ENCODE assay signal across 16 cellular contexts in genomic region chr2:73043978-73044832, GRCh38. TPM values are rescaled to one million over a fixed set of nuclear protein-coding genes. Genes with fewer than 3 reads are reported as not detected.
DNase-seq lines count a peak whose midpoint lies in the region; ATAC-seq and TF ChIP-seq lines count a peak whose summit lies in the region.
"Had no signal": no experiment of that assay in that cellular context is flagged by ENCODE, and none has a peak within 500 bp of the region (broad histone marks: within the 10 kb centered on the region; RNA-seq: fewer than 3 reads in every experiment).

No MANE protein-coding gene starts in this region.

- TF ChIP-seq CTCF in cardiac muscle cell (IDR thresholded peaks at IDR 0.05; ENCODE audit: low read depth, low read length) (no peak), right atrium auricular region (IDR thresholded peaks at IDR 0.05) (no peak), liver (IDR thresholded peaks at IDR 0.05; ENCODE audit: low read depth, low read length, missing input control) (no peak)

- no peak overlapping the region for H3K9ac ChIP-seq in liver (ENCODE audit: low read depth in 1 of 2, low read length in 2 of 2)

- TF ChIP-seq RAD21 in liver (IDR thresholded peaks at IDR 0.05) = peak in 1 of 2 donors; percentile 4

- H3K27me3 ChIP-seq in cardiac muscle cell (no peaks in the 10 kb centered on the region), right atrium auricular region (no peaks in the 10 kb centered on the region), liver (ENCODE audit: control insufficient read depth in 4 of 4, insufficient read depth in 4 of 4, low read length in 3 of 4) (no peaks in the 10 kb centered on the region)
- H3K27me3 ChIP-seq: gastroesophageal sphincter, SJSA1 had no signal

- no peak for ATAC-seq in HG03139 (IDR thresholded peaks at IDR 0.05; ENCODE audit: unreplicated experiment)
- no peak for ATAC-seq in GM18867 (IDR thresholded peaks at IDR 0.05; ENCODE audit: unreplicated experiment)
- ATAC-seq: gastroesophageal sphincter; stimulated activated memory B cell treated with anti-CD40 and anti-IgM and Interleukin-4, amounts not matched to agents 10 μg/mL and 1 μg/mL and 100 μg/mL, for 72 hours had no signal

- H3K4me1 ChIP-seq in cardiac muscle cell (ENCODE audit: low read depth) (peaks cover 21% of the 10 kb centered on the region), right atrium auricular region (no peaks in the 10 kb centered on the region), liver (ENCODE audit: control insufficient read depth in 4 of 4, insufficient read depth in 4 of 4, low read length in 3 of 4) (peaks cover 2 to 20% (median 17%) of the 10 kb centered on the region in 4 donors)
- H3K4me1 ChIP-seq: gastroesophageal sphincter, SJSA1 had no signal

- no peak overlapping the region for H3K4me3 ChIP-seq in cardiac muscle cell
- no peak overlapping the region for H3K4me3 ChIP-seq in right atrium auricular region
- no peak overlapping the region for H3K4me3 ChIP-seq in liver (ENCODE audit: low read depth in 1 of 3, low read length in 3 of 3)
- H3K4me3 ChIP-seq: gastroesophageal sphincter, SJSA1, skin epidermis had no signal

- H3K27ac ChIP-seq in cardiac muscle cell (peak overlapping the region; percentile 85), right atrium auricular region (no peak overlapping the region), angular gyrus (ENCODE audit: low read depth, low read length) (peak overlapping the region; percentile 39), liver (ENCODE audit: low read depth in 1 of 2, low read length in 2 of 2) (peak overlapping the region; percentile 33 to 38)
- H3K27ac ChIP-seq: gastroesophageal sphincter, SJSA1, skin epidermis had no signal

- H3K36me3 ChIP-seq in cardiac muscle cell = no peaks in the 10 kb centered on the region
- no peaks in the 10 kb centered on the region for H3K36me3 ChIP-seq in right atrium auricular region
- H3K36me3 ChIP-seq in liver (ENCODE audit: control insufficient read depth in 4 of 4, insufficient read depth in 3 of 4, low read depth in 1 of 4, low read length in 3 of 4) = peaks cover 0 to 5% (median 3%) of the 10 kb centered on the region in 4 donors
- H3K36me3 ChIP-seq: SJSA1 had no signal

- WGBS in liver = 85% methylated on average over 12 of the region's 12 CpGs

- H3K9me3 ChIP-seq in cardiac muscle cell (ENCODE audit: low read depth) (no peaks in the 10 kb centered on the region), right atrium auricular region (no peaks in the 10 kb centered on the region), liver (ENCODE audit: control insufficient read depth in 4 of 4, low read length in 3 of 4) (no peaks in the 10 kb centered on the region)
- H3K9me3 ChIP-seq: gastroesophageal sphincter, SJSA1 had no signal

- DNase-seq in cardiac muscle cell (ENCODE audit: low read depth in 1 of 2, low spot score in 1 of 2) = peak in 1 of 2 donors; percentile 84
- DNase-seq in right atrium auricular region (ENCODE audit: low spot score) = no peak
- DNase-seq in cortex of kidney (lab: John Stamatoyannopoulos, UW) = no peak
- DNase-seq in NCI-H2227 treated with DMSO at 0.1 percent for 48 hours (lab: John Stamatoyannopoulos, UW) = no peak
- DNase-seq: immature natural killer cell, NCI-H1105 treated with DMSO at 0.1 percent for 48 hours, NCI-H524, T-helper 9 cell had no signal

TF ChIP-seq in liver, 16 proteins besides CTCF, POLR2A, EP300 and RAD21:
- TF ChIP-seq ZBTB33 (IDR thresholded peaks at IDR 0.05) (no peak), SP1 (IDR thresholded peaks at IDR 0.05) (no peak), TAF1 (conservative IDR thresholded peaks at IDR 0.05) (no peak), JUND (IDR thresholded peaks at IDR 0.05) (no peak), HNF4A (conservative IDR thresholded peaks at IDR 0.05) (peak; percentile 37 to 47), REST (IDR thresholded peaks at IDR 0.05) (no peak), FOXA1 (IDR thresholded peaks at IDR 0.05) (no peak)
TF ChIP-seq in liver: peak in this region for 1.

RNA-seq across cellular contexts. Expression of gene SFXN5, which starts 27.3 kb away (rescaled TPM):
- total RNA-seq in cardiac muscle cell = 13.5 and 15.6 TPM in 2 replicates
- polyA plus RNA-seq in cardiac muscle cell = 7.0 and 11.4 TPM in 2 replicates
- total RNA-seq in right atrium auricular region = 1 to 10 TPM; 4.5 to 5.8 TPM
- 10 to 100 TPM; 23.3 to 58.2 TPM for total RNA-seq in liver
- 10 to 100 TPM; 23.9 to 35.1 TPM for polyA plus RNA-seq in liver

Comparison
In these comparisons a context has a peak if more than half of its experiments do, and no peak if none do; other contexts are left out.
1. H3K27ac ChIP-seq: peak in cardiac muscle cell (single experiment), angular gyrus (single experiment) and liver (2 of 2); none in right atrium auricular region (0 of 2).